In the genomic region with DNA sequence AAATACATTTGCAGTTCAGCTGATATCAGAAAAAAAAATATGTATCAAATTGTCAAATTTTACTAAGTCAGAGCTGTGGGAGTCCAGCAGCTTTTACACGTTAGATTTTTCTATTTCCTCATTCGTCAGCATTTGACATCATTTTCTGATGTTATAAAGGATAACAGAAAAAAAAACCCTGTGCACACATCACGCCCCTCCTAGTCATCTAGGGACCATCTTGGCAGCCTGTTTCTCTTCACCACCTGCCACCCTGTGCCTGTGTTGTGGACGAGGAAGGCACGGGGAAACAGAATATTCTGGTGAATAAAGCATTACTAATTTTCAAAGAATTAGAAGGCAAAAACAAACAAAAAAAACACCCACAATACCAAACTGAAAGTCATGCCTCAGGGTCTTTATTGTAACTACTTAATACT, we compare ENCODE assay signal across 9 cellular contexts. TPM values are rescaled to one million over a fixed set of nuclear protein-coding genes. Genes with fewer than 3 reads are reported as not detected.
DNase-seq lines count a peak whose midpoint lies in the region; ATAC-seq, FAIRE-seq and TF ChIP-seq lines count a peak whose summit lies in the region.
"Had no signal": no experiment of that assay in that cellular context is flagged by ENCODE, and none has a peak within 500 bp of the region (broad histone marks: within the 10 kb centered on the region; RNA-seq: fewer than 3 reads in every experiment).

No MANE protein-coding gene starts in this region.

- H3K36me3 ChIP-seq in CD8-positive, alpha-beta T cell (ENCODE audit: insufficient read depth, low read length): no peaks in the 10 kb centered on the region
- H3K36me3 ChIP-seq in KMS-11 (ENCODE audit: insufficient read depth) (no peaks in the 10 kb centered on the region), transverse colon (no peaks in the 10 kb centered on the region), ovary (no peaks in the 10 kb centered on the region)

- peak; percentile 58 for ATAC-seq in CD8-positive, alpha-beta T cell
- ATAC-seq in activated T-cell treated with anti-CD3 and anti-CD28 coated beads, Interleukin-2, amount 50 U/mL, for 72 hours (replicated peaks in 1 of 2): peak; percentile 65 to 76

- H2AFZ ChIP-seq in KMS-11 (ENCODE audit: low read depth): no peak overlapping the region

- H3K27me3 ChIP-seq in CD8-positive, alpha-beta T cell (ENCODE audit: insufficient read depth, low read length): no peaks in the 10 kb centered on the region
- H3K27me3 ChIP-seq in KMS-11 (ENCODE audit: insufficient read depth, low read depth) (no peaks in the 10 kb centered on the region), transverse colon (no peaks in the 10 kb centered on the region), ovary (no peaks in the 10 kb centered on the region)

- peaks cover 58% of the 10 kb centered on the region for H3K4me1 Mint-ChIP-seq in CD8-positive, alpha-beta T cell (ENCODE audit: low read depth)
- H3K4me1 Mint-ChIP-seq in activated T-cell treated with anti-CD3 and anti-CD28 coated beads, Interleukin-2, amount 50 U/mL, for 72 hours (ENCODE audit: low read depth): peaks cover 73% of the 10 kb centered on the region

- in situ Hi-C loops in transverse colon (cut with MboI; ENCODE audit: low pct_ligation_motif_present in 1 of 4, low pct_unique_long_range_greater_than_20kb in 1 of 4, low sequenced_read_pairs in 3 of 4): no loop called here

- no peaks in the 10 kb centered on the region for H3K27me3 Mint-ChIP-seq in CD8-positive, alpha-beta T cell (ENCODE audit: low read depth)
- no peaks in the 10 kb centered on the region for H3K27me3 Mint-ChIP-seq in activated T-cell treated with anti-CD3 and anti-CD28 coated beads, Interleukin-2, amount 50 U/mL, for 72 hours (ENCODE audit: low read depth)

- peak overlapping the region; percentile 19; the same call in 1 of the 2 replicates for H3K4me2 ChIP-seq in KMS-11

- DNase-seq in CD8-positive, alpha-beta T cell: peak in 1 of 7 experiments; percentile 32
- DNase-seq in activated T-cell treated with anti-CD3 and anti-CD28 coated beads, Interleukin-2, amount 50 U/mL, for 72 hours: peak; percentile 52 to 53
- DNase-seq in myocyte (ENCODE audit: low read depth) (peak; percentile 59), KG1 (lab: John Stamatoyannopoulos, UW) (no peak), transverse colon (no peak), GM19239 (ENCODE audit: insufficient read length, low spot score) (no peak), ovary (no peak)

- H3K27ac ChIP-seq in CD8-positive, alpha-beta T cell (ENCODE audit: low read depth, low read length): no peak overlapping the region
- H3K27ac ChIP-seq in KMS-11: no peak overlapping the region
- H3K27ac ChIP-seq in transverse colon: peak overlapping the region in 1 of 4 donors; percentile 29
- no peak overlapping the region for H3K27ac ChIP-seq in ovary

- FAIRE-seq in GM19239 (lab: Jason Lieb, UNC): no peak
- FAIRE-seq: GM12891 had no signal

- 29 to 30% methylated on average over 4 to 5 of the region's 5 CpGs for WGBS in transverse colon (ENCODE audit: low coverage in 1 of 2), 2 donors
- 33 to 46% (median 38%) methylated on average over 5 of the region's 5 CpGs for WGBS in ovary, 3 donors

- TF ChIP-seq EP300 in transverse colon (IDR thresholded peaks at IDR 0.05; ENCODE audit: low read depth) (no peak), ovary (IDR thresholded peaks at IDR 0.05) (no peak)

- peaks cover 8% of the 10 kb centered on the region for H3K4me1 ChIP-seq in CD8-positive, alpha-beta T cell (ENCODE audit: insufficient read depth, low read length)
- H3K4me1 ChIP-seq in KMS-11 (ENCODE audit: low read depth, poor library complexity, severe bottlenecking): peaks cover 84% of the 10 kb centered on the region
- H3K4me1 ChIP-seq in transverse colon: peaks cover 15 to 76% (median 52%) of the 10 kb centered on the region in 4 donors
- H3K4me1 ChIP-seq in ovary (ENCODE audit: insufficient read depth): peaks cover 14% of the 10 kb centered on the region

- POLR2A ChIA-PET in CD8-positive, alpha-beta T cell (lab: Charles Lee): no interaction called here

- CTCF ChIA-PET in CD8-positive, alpha-beta T cell (lab: Charles Lee): interaction anchor here (1.5 kb wide), 1 partner anchor 17 kb away, joined by 4 read pairs; no protein-coding TSS in a partner anchor

- H3K27ac Mint-ChIP-seq in CD8-positive, alpha-beta T cell: no peak overlapping the region
- H3K27ac Mint-ChIP-seq in activated T-cell treated with anti-CD3 and anti-CD28 coated beads, Interleukin-2, amount 50 U/mL, for 72 hours: peak overlapping the region; percentile 91

- H3K9ac ChIP-seq in KMS-11: no peak overlapping the region

- no peaks in the 10 kb centered on the region for H3K9me3 Mint-ChIP-seq in CD8-positive, alpha-beta T cell
- no peaks in the 10 kb centered on the region for H3K9me3 Mint-ChIP-seq in activated T-cell treated with anti-CD3 and anti-CD28 coated beads, Interleukin-2, amount 50 U/mL, for 72 hours

- peaks cover 72% of the 10 kb centered on the region; the same call in 1 of the 2 replicates for H3K79me2 ChIP-seq in KMS-11 (ENCODE audit: insufficient read depth, low read depth)

- intact Hi-C loops in CD8-positive, alpha-beta T cell (cut with DNase I, micrococcal nuclease): no loop called here
- intact Hi-C loops in transverse colon (cut with DNase I; ENCODE audit: low total_unique reads): no loop called here
- intact Hi-C loops in ovary (cut with DNase I): no loop called here

- no peaks in the 10 kb centered on the region for H3K36me3 Mint-ChIP-seq in CD8-positive, alpha-beta T cell
- no peaks in the 10 kb centered on the region for H3K36me3 Mint-ChIP-seq in activated T-cell treated with anti-CD3 and anti-CD28 coated beads, Interleukin-2, amount 50 U/mL, for 72 hours (ENCODE audit: insufficient read depth in 2 of 2)

- no peak for TF ChIP-seq POLR2A in transverse colon (IDR thresholded peaks at IDR 0.05)
- TF ChIP-seq POLR2A in ovary (IDR thresholded peaks at IDR 0.05): no peak

- H3K4me3 ChIP-seq in CD8-positive, alpha-beta T cell (ENCODE audit: low read depth, low read length): no peak overlapping the region
- H3K4me3 ChIP-seq in KMS-11 (IDR thresholded peaks at IDR 0.05; ENCODE audit: insufficient read depth, low read depth, low read length) (no peak overlapping the region), transverse colon (no peak overlapping the region), ovary (no peak overlapping the region)

- no peak overlapping the region for H3K4me3 Mint-ChIP-seq in CD8-positive, alpha-beta T cell
- H3K4me3 Mint-ChIP-seq in activated T-cell treated with anti-CD3 and anti-CD28 coated beads, Interleukin-2, amount 50 U/mL, for 72 hours: peak overlapping the region; percentile 60 to 75

- H4K20me1 ChIP-seq in KMS-11 (ENCODE audit: insufficient read depth): peaks cover 30% of the 10 kb centered on the region

- H3K9me3 ChIP-seq in CD8-positive, alpha-beta T cell (ENCODE audit: low read length): no peaks in the 10 kb centered on the region
- no peaks in the 10 kb centered on the region for H3K9me3 ChIP-seq in transverse colon
- no peaks in the 10 kb centered on the region for H3K9me3 ChIP-seq in ovary

- TF ChIP-seq CTCF in CD8-positive, alpha-beta T cell (IDR thresholded peaks at IDR 0.05): no peak
- TF ChIP-seq CTCF in KMS-11 (conservative IDR thresholded peaks at IDR 0.05; ENCODE audit: low read depth, low read length) (no peak), transverse colon (IDR thresholded peaks at IDR 0.05) (no peak), ovary (IDR thresholded peaks at IDR 0.05) (no peak)

RNA-seq across cellular contexts. Expression of gene B4GALT5, which starts 12.4 kb away (rescaled TPM):
- total RNA-seq in CD8-positive, alpha-beta T cell: 1 to 10 TPM; 7.8 to 7.9 TPM
- total RNA-seq in activated T-cell treated with anti-CD3 and anti-CD28 coated beads, Interleukin-2, amount 50 U/mL, for 72 hours: 10 to 100 TPM; 14.8 to 27.3 TPM
- total RNA-seq in myocyte (35.8 and 37.3 TPM in 2 replicates), transverse colon (10 to 100 TPM; 22.3 to 43.2 (median 29.4) TPM), ovary (10 to 100 TPM; 19.0 to 53.6 (median 37.7) TPM)
- polyA plus RNA-seq in myocyte (2012): 28.1 TPM
- polyA plus RNA-seq in ovary: 10 to 100 TPM; 22.2 to 50.9 TPM

Comparison
In these comparisons a context has a peak if more than half of its experiments do, and no peak if none do; other contexts are left out.
1. DNase-seq: peak in activated T-cell treated with anti-CD3 and anti-CD28 coated beads, Interleukin-2, amount 50 U/mL, for 72 hours (2 of 2) and myocyte (single experiment); none in KG1 (single experiment), transverse colon (single experiment), GM19239 (single experiment) and ovary (0 of 5).